In the genomic region with DNA sequence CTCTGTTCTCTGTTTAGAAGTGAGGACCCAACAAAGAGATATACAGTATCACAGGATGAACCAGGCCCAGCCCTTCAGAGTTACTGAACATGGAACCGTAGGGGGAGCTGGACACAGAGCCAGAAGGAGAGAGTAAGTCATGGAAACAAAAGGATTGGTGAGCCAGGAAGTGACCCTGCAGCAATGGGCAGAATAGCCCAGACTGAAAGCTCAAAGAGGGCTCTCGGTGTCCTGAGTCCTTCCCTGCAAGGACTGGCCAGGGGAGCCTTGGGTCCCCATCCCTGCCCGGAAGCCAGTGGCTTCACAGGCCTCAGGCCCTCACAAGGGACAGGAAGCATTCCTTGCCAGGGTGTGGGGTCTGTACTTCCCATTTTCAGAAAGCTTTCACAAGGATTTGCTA, we compare ENCODE assay signal across 28 cellular contexts.
"Had no signal": no experiment of that assay in that cellular context is flagged by ENCODE, and none has a peak within 500 bp of the region (broad histone marks: within the 10 kb centered on the region; RNA-seq: fewer than 3 reads in every experiment).

No MANE protein-coding gene starts in this region.

- H3K4me1 ChIP-seq: neural progenitor cell, parathyroid adenoma, right lobe of liver, sigmoid colon, stomach, thyroid gland, tibial nerve, upper lobe of right lung, uterus had no signal

- H3K27me3 Mint-ChIP-seq: progenitor cell of endocrine pancreas; stimulated activated naive B cell treated with anti-CD40 and anti-IgM and Interleukin-4, amounts not matched to agents 10 μg/mL and 1 μg/mL and 100 μg/mL, for 72 hours; type B pancreatic cell had no signal

- H3K27ac Mint-ChIP-seq: naive thymus-derived CD4-positive, alpha-beta T cell; natural killer cell; nephron; neural progenitor cell; progenitor cell of endocrine pancreas; stimulated activated effector memory CD8-positive, alpha-beta T cell treated with anti-CD3 and anti-CD28 coated beads, Interleukin-12 subunit alpha, Interleukin-12 subunit beta, amount 100 ng/mL, for 72 hours; stimulated activated naive B cell treated with anti-CD40 and anti-IgM and Interleukin-4, amounts not matched to agents 10 μg/mL and 1 μg/mL and 100 μg/mL, for 72 hours; type B pancreatic cell had no signal

- ATAC-seq: naive thymus-derived CD4-positive, alpha-beta T cell; psoas muscle; right cardiac atrium; right lobe of liver; stimulated activated naive B cell treated with anti-CD40 and anti-IgM and Interleukin-4, amounts not matched to agents 10 μg/mL and 1 μg/mL and 100 μg/mL, for 72 hours; upper lobe of right lung had no signal

- DNase-seq: naive thymus-derived CD4-positive, alpha-beta T cell; natural killer cell; occipital lobe; ovary; posterior cingulate gyrus; psoas muscle; right cardiac atrium; right lobe of liver; sigmoid colon; small intestine; stimulated activated CD4-positive, alpha-beta T cell treated with anti-CD3 and anti-CD28 coated beads, Interleukin-15, amount 100 ng/mL, for 24 hours; stimulated activated CD4-positive, alpha-beta T cell treated with anti-CD3 and anti-CD28 coated beads, Interleukin-2, amount 100 ng/mL, for 24 hours; stimulated activated CD4-positive, alpha-beta T cell treated with anti-CD3 and anti-CD28 coated beads, Interleukin-2, amount 100 ng/mL, for 48 hours; stimulated activated CD4-positive, alpha-beta T cell treated with anti-CD3 and anti-CD28 coated beads, Interleukin-4, amount 100 ng/mL, for 24 hours; stimulated activated naive B cell treated with anti-CD40 and anti-IgM and Interleukin-4, amounts not matched to agents 10 μg/mL and 1 μg/mL and 100 μg/mL, for 72 hours; stimulated activated naive CD4-positive, alpha-beta T cell treated with Interleukin-2 at 50 U/mL for 16 hours; stomach; thyroid gland; upper lobe of right lung; uterus had no signal

- H3K9me3 ChIP-seq: ovary, psoas muscle, right lobe of liver, sigmoid colon, stomach, thoracic aorta, thyroid gland, tibial nerve, upper lobe of right lung, uterus had no signal

- H3K36me3 ChIP-seq: neural progenitor cell, ovary, right lobe of liver, sigmoid colon, stomach, thoracic aorta, thyroid gland, tibial nerve, upper lobe of right lung, uterus had no signal

- FAIRE-seq: small intestine had no signal

- H3K4me1 Mint-ChIP-seq: naive thymus-derived CD4-positive, alpha-beta T cell; natural killer cell; nephron; stimulated activated effector memory CD8-positive, alpha-beta T cell treated with anti-CD3 and anti-CD28 coated beads, Interleukin-12 subunit alpha, Interleukin-12 subunit beta, amount 100 ng/mL, for 72 hours; stimulated activated naive B cell treated with anti-CD40 and anti-IgM and Interleukin-4, amounts not matched to agents 10 μg/mL and 1 μg/mL and 100 μg/mL, for 72 hours had no signal

- H3K9me3 Mint-ChIP-seq: natural killer cell; nephron; neural progenitor cell; stimulated activated effector memory CD8-positive, alpha-beta T cell treated with anti-CD3 and anti-CD28 coated beads, Interleukin-12 subunit alpha, Interleukin-12 subunit beta, amount 100 ng/mL, for 72 hours; stimulated activated naive B cell treated with anti-CD40 and anti-IgM and Interleukin-4, amounts not matched to agents 10 μg/mL and 1 μg/mL and 100 μg/mL, for 72 hours; type B pancreatic cell had no signal

- H3K27me3 ChIP-seq: neural progenitor cell, ovary, right lobe of liver, sigmoid colon, stomach, thyroid gland, tibial nerve, upper lobe of right lung, uterus had no signal

- H3K4me3 ChIP-seq: neural progenitor cell, ovary, psoas muscle, right lobe of liver, sigmoid colon, stomach, thoracic aorta, thyroid gland, tibial nerve, upper lobe of right lung, uterus had no signal

- H3K4me3 Mint-ChIP-seq: naive thymus-derived CD4-positive, alpha-beta T cell; natural killer cell; nephron; neural progenitor cell; stimulated activated effector memory CD8-positive, alpha-beta T cell treated with anti-CD3 and anti-CD28 coated beads, Interleukin-12 subunit alpha, Interleukin-12 subunit beta, amount 100 ng/mL, for 72 hours; stimulated activated naive B cell treated with anti-CD40 and anti-IgM and Interleukin-4, amounts not matched to agents 10 μg/mL and 1 μg/mL and 100 μg/mL, for 72 hours; type B pancreatic cell had no signal

- H3K27ac ChIP-seq: neural progenitor cell, ovary, parathyroid adenoma, psoas muscle, right lobe of liver, sigmoid colon, stomach, thoracic aorta, thyroid gland, tibial nerve, upper lobe of right lung, uterus had no signal
